ENCODE assay signal across 11 cellular contexts in the genomic region with DNA sequence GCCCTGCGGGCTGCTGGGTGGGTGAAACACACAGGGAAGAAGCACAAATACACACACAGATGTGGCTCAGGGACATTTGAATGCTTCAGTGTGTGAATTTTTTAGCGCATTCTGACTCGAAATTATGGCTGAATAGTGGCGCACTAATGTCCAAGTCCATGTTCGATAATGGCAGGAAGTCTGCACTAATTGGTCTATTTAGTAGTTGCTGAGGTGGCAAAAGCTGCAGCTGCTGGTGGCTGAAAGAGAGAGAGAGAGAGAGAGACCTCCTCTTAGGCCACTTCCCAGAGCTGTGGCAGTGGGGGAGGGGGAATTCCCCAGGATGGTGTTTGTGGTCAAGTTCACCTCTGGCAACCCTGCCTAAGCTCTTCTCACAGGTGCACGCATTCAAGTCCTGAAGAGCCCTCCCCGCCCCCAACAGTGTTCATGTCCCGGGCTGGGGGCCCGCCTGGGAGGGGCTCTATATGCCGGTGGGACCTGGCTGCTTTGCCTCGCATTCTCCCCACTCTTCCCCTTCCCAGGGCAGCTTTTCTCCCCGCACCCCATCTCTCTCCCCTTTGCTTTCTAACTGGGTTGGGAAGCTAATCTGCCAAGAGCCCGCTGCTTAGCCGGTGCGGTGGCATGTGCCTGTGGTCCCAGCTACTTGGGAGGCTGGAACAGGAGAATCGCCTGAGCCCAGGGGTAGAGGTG. TPM values are rescaled to one million over a fixed set of nuclear protein-coding genes. Genes with fewer than 3 reads are reported as not detected.
DNase-seq lines count a peak whose midpoint lies in the region; ATAC-seq and TF ChIP-seq lines count a peak whose summit lies in the region.
"Had no signal": no experiment of that assay in that cellular context is flagged by ENCODE, and none has a peak within 500 bp of the region (broad histone marks: within the 10 kb centered on the region; RNA-seq: fewer than 3 reads in every experiment).

No MANE protein-coding gene starts in this region.

- intact Hi-C loops in vagina (cut with DNase I) (no loop called here), mucosa of descending colon (cut with DNase I, micrococcal nuclease) (no loop called here)

- H3K27ac ChIP-seq in vagina, result no peak overlapping the region
- H3K27ac ChIP-seq: BLaER1 treated with 17β-estradiol and CSF1 and Interleukin-3, amounts not matched to agents 10 nM and 100 nM had no signal

- peaks cover 35% of the 10 kb centered on the region for H3K27me3 ChIP-seq in vagina

- H3K4me1 ChIP-seq in vagina (peaks cover 20% of the 10 kb centered on the region), mucosa of descending colon (ENCODE audit: low read depth) (peaks cover 29% of the 10 kb centered on the region)

- H3K9me3 ChIP-seq in vagina, result no peaks in the 10 kb centered on the region
- H3K9me3 ChIP-seq in mucosa of descending colon, result no peaks in the 10 kb centered on the region

- H3K9me3 Mint-ChIP-seq in activated T-cell treated with anti-CD3 and anti-CD28 coated beads, Interleukin-2, amount 50 U/mL, for 24 hours, result no peaks in the 10 kb centered on the region

- peak; percentile 80 for ATAC-seq in HG02588 (IDR thresholded peaks at IDR 0.05; ENCODE audit: unreplicated experiment)
- ATAC-seq in mucosa of descending colon, result no peak

- H3K4me3 ChIP-seq in vagina (no peak overlapping the region), mucosa of descending colon (no peak overlapping the region)
- H3K4me3 ChIP-seq: BLaER1 treated with 17β-estradiol and CSF1 and Interleukin-3, amounts not matched to agents 10 nM and 100 nM had no signal

- DNase-seq in activated T-cell treated with anti-CD3 and anti-CD28 coated beads, Interleukin-2, amount 50 U/mL, for 24 hours, result peak; percentile 50
- DNase-seq in activated T-cell treated with anti-CD3 and anti-CD28 coated beads for 4 hours, result no peak
- peak; percentile 64 for DNase-seq in NCI-H510A (lab: John Stamatoyannopoulos, UW)
- peak; percentile 30 to 41 for DNase-seq in stimulated activated CD8-positive, alpha-beta memory T cell treated with anti-CD3 and anti-CD28 coated beads, Interleukin-2, amount 100 ng/mL, for 48 hours (ENCODE audit: low read depth in 2 of 2)
- DNase-seq in activated CD4-positive, CD25-positive, alpha-beta regulatory T cell (lab: John Stamatoyannopoulos, UW), result no peak
- no peak for DNase-seq in vagina (ENCODE audit: extremely low spot score in 2 of 2)
- DNase-seq in mucosa of descending colon, result no peak

- no peak for TF ChIP-seq POLR2A in vagina (IDR thresholded peaks at IDR 0.05)

- no peak overlapping the region for H3K4me3 Mint-ChIP-seq in activated T-cell treated with anti-CD3 and anti-CD28 coated beads, Interleukin-2, amount 50 U/mL, for 24 hours

- H3K36me3 ChIP-seq in vagina, result no peaks in the 10 kb centered on the region
- H3K36me3 ChIP-seq in mucosa of descending colon (ENCODE audit: low read depth), result no peaks in the 10 kb centered on the region
- H3K36me3 ChIP-seq: BLaER1 treated with 17β-estradiol and CSF1 and Interleukin-3, amounts not matched to agents 10 nM and 100 nM had no signal

- no peaks in the 10 kb centered on the region for H3K36me3 Mint-ChIP-seq in activated T-cell treated with anti-CD3 and anti-CD28 coated beads, Interleukin-2, amount 50 U/mL, for 24 hours (ENCODE audit: low read depth)

- H3K4me1 Mint-ChIP-seq in activated T-cell treated with anti-CD3 and anti-CD28 coated beads, Interleukin-2, amount 50 U/mL, for 24 hours (ENCODE audit: low read depth), result peaks cover 28% of the 10 kb centered on the region

- TF ChIP-seq CTCF in vagina (IDR thresholded peaks at IDR 0.05), result no peak
- no peak for TF ChIP-seq CTCF in mucosa of descending colon (IDR thresholded peaks at IDR 0.05)

- peaks cover 87% of the 10 kb centered on the region for H3K27me3 Mint-ChIP-seq in activated T-cell treated with anti-CD3 and anti-CD28 coated beads, Interleukin-2, amount 50 U/mL, for 24 hours

- H3K27ac Mint-ChIP-seq in activated T-cell treated with anti-CD3 and anti-CD28 coated beads, Interleukin-2, amount 50 U/mL, for 24 hours, result no peak overlapping the region

RNA-seq across cellular contexts. Expression of a gene that starts 6.0 kb away (rescaled TPM):
- total RNA-seq in vagina (not detected), mucosa of descending colon (10 to 100 TPM in 2 of 3 donors, 1 to 10 TPM in 1; 9.7 to 24.9 (median 24.0) TPM)
- total RNA-seq: astrocyte, lung microvascular endothelial cell had no signal

Comparison
In these comparisons a context has a peak if more than half of its experiments do, and no peak if none do; other contexts are left out.
1. DNase-seq: peak in activated T-cell treated with anti-CD3 and anti-CD28 coated beads, Interleukin-2, amount 50 U/mL, for 24 hours (single experiment), NCI-H510A (single experiment) and stimulated activated CD8-positive, alpha-beta memory T cell treated with anti-CD3 and anti-CD28 coated beads, Interleukin-2, amount 100 ng/mL, for 48 hours (2 of 2); none in activated T-cell treated with anti-CD3 and anti-CD28 coated beads for 4 hours (single experiment), activated CD4-positive, CD25-positive, alpha-beta regulatory T cell (0 of 4), vagina (0 of 2) and mucosa of descending colon (0 of 3).
2. RNA of a gene that starts 6.0 kb away (total RNA-seq): 9.7 to 24.9 TPM in mucosa of descending colon; not detected in vagina (single experiment); every median in the first group is over 10 times any median in the second.